In the genomic region with DNA sequence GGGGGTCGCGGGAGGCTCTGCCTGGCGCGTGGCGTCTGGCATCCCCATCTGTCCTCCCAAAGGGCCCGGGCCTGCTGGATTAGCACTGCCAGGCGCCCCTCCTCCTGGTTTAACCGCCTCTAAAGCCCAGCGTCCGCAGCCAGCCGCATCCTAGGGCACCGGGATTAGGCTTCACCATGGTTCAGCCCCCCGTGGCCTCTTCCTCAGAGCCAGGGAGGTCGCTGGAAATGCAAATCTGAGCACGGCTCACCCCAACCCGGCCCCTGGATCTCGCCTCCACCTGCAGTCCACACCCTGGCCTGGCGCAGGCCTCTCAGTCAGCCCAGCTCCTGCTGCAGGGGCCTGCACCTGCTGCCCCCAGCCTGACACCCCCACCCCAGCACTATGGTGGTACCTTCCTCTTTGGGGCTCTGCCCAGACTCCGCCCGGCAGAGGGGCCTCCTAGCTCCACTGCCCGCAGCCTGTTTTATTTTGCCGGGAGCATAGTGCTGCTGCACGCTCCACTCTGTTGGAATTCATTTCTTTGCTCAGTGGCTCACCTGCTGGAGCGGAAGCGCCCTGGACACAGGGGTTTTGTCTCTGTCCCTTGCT, we compare ENCODE assay signal across 1 cellular context.
TF ChIP-seq lines count a peak whose summit lies in the region.

No MANE protein-coding gene starts in this region.

TF ChIP-seq in H1, 55 proteins besides CTCF, POLR2A, EP300 and RAD21:
- peak; percentile 45; the same call in 1 of the 2 replicates for TF ChIP-seq YY1 (IDR thresholded peaks at IDR 0.05; ENCODE audit: low read depth, low read length)
- no peak for TF ChIP-seq EZH2 (IDR thresholded peaks at IDR 0.05; ENCODE audit: low read depth, low read length, severe bottlenecking)
- TF ChIP-seq CEBPB (IDR thresholded peaks at IDR 0.05; ENCODE audit: low read depth, low read length): no peak
- 0 out of 2 replicates have a peak, but pooled peaks have one; percentile 34 for TF ChIP-seq TCF12 (IDR thresholded peaks at IDR 0.05; ENCODE audit: low read depth, low read length)
- TF ChIP-seq TAF1 (IDR thresholded peaks at IDR 0.05; ENCODE audit: low read depth, low read length): peak; percentile 48; the same call in 1 of the 2 replicates
- no peak for TF ChIP-seq CBX5 (IDR thresholded peaks at IDR 0.05; ENCODE audit: low read depth, low read length)
- 0 out of 2 replicates have a peak, but pooled peaks have one; percentile 55 for TF ChIP-seq POLR2AphosphoS5 (IDR thresholded peaks at IDR 0.05; ENCODE audit: low read depth, low read length)
- peak; percentile 33 for TF ChIP-seq TAF7 (optimal IDR thresholded peaks at IDR 0.05; ENCODE audit: borderline replicate concordance, low read depth, low read length)
- peak; percentile 56 for TF ChIP-seq JUND (IDR thresholded peaks at IDR 0.05; ENCODE audit: low read length)
- TF ChIP-seq, protein P1, sequence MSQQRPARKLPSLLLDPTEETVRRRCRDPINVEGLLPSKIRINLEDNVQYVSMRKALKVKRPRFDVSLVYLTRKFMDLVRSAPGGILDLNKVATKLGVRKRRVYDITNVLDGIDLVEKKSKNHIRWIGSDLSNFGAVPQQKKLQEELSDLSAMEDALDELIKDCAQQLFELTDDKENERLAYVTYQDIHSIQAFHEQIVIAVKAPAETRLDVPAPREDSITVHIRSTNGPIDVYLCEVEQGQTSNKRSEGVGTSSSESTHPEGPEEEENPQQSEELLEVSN (IDR thresholded peaks at IDR 0.05): 0 out of 2 replicates have a peak, but pooled peaks have one; percentile 23
- peak; percentile 9; the same call in 1 of the 2 replicates for TF ChIP-seq RBBP5 (IDR thresholded peaks at IDR 0.05; ENCODE audit: borderline replicate concordance, low read depth, low read length)
- peak; percentile 84 for TF ChIP-seq CHD1 (IDR thresholded peaks at IDR 0.05; ENCODE audit: low read depth, low read length)
